In the genomic region with DNA sequence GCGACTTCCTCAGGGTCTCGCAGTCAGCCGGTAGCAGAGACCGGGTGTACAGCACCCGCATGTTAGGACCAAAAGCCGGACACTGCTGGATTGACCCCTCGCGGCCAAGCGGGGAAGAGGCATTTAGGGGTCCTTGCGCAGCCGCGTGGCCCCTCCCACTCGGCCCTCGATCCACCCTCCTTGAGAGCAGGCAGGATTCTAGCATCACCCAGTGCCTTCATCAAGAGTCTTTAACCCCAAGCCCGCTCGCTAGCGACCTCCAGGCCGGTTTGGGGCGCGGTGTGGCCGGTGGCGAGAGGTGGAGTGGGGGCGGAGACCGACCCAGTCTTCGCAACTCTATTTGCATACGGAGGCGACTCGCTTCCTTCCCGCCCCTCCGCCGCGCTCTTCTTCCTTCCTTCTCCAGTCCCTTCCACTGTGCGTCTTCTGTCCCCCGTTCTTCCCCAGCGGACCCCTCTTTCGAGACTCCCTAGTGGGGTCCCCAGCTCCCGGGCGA, we compare ENCODE assay signal across 8 cellular contexts. TPM values are rescaled to one million over a fixed set of nuclear protein-coding genes. Genes with fewer than 3 reads are reported as not detected.
DNase-seq lines count a peak whose midpoint lies in the region; ATAC-seq and TF ChIP-seq lines count a peak whose summit lies in the region.

A gene with protein sequence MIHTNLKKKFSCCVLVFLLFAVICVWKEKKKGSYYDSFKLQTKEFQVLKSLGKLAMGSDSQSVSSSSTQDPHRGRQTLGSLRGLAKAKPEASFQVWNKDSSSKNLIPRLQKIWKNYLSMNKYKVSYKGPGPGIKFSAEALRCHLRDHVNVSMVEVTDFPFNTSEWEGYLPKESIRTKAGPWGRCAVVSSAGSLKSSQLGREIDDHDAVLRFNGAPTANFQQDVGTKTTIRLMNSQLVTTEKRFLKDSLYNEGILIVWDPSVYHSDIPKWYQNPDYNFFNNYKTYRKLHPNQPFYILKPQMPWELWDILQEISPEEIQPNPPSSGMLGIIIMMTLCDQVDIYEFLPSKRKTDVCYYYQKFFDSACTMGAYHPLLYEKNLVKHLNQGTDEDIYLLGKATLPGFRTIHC (plus strand): TSS at position 384 of the 496 bp plus-strand sequence. CDS start 112,178 bp downstream, outside the sequence.

- peak within 1 kb of the TSS; percentile 91 for H3K27ac Mint-ChIP-seq in activated T-helper 17 cell treated with anti-CD3 and anti-CD28 coated beads, Interleukin-2, amount 50 U/mL, for 72 hours
- peak within 1 kb of the TSS; percentile 86 to 91 for H3K27ac Mint-ChIP-seq in natural killer cell treated with Interleukin-12 subunit alpha and Interleukin-12 subunit beta and Interleukin-15 and Interleukin-18, amount 100 ng/mL, for 72 hours
- peak within 1 kb of the TSS; percentile 94 for H3K27ac Mint-ChIP-seq in stimulated activated naive CD8-positive, alpha-beta T cell treated with anti-CD3 and anti-CD28 coated beads, Interleukin-15, Interleukin-2, amounts not matched to agents 100 ng/mL and 50 ng/mL, for 24 hours

- H3K27me3 ChIP-seq in Panc1 (ENCODE audit: control insufficient read depth, insufficient read depth, low read length): peaks cover 5% of the 10 kb centered on the region

- DNase-seq in 8988T: peak; percentile 70
- no peak for DNase-seq in Panc1 (ENCODE audit: low read depth, low spot score)
- peak; percentile 65 for DNase-seq in fibroblast of the aortic adventitia (ENCODE audit: low read depth)
- DNase-seq in natural killer cell treated with Interleukin-12 subunit alpha and Interleukin-12 subunit beta and Interleukin-15 and Interleukin-18, amount 100 ng/mL, for 72 hours (ENCODE audit: low spot score): peak; percentile 88

- peak; percentile 70 for TF ChIP-seq CTCF in Panc1 (IDR thresholded peaks at IDR 0.05)
- TF ChIP-seq CTCF in fibroblast of the aortic adventitia (IDR thresholded peaks at IDR 0.05; ENCODE audit: insufficient read depth, low read length): peak; percentile 60

- H3K27me3 Mint-ChIP-seq in activated T-helper 17 cell treated with anti-CD3 and anti-CD28 coated beads, Interleukin-2, amount 50 U/mL, for 72 hours: no peaks in the 10 kb centered on the region
- no peaks in the 10 kb centered on the region for H3K27me3 Mint-ChIP-seq in natural killer cell treated with Interleukin-12 subunit alpha and Interleukin-12 subunit beta and Interleukin-15 and Interleukin-18, amount 100 ng/mL, for 72 hours
- H3K27me3 Mint-ChIP-seq in stimulated activated naive CD8-positive, alpha-beta T cell treated with anti-CD3 and anti-CD28 coated beads, Interleukin-15, Interleukin-2, amounts not matched to agents 100 ng/mL and 50 ng/mL, for 24 hours: no peaks in the 10 kb centered on the region

- in situ Hi-C loops in Panc1 (cut with HindIII; ENCODE audit: low pct_unique_long_range_greater_than_20kb, low sequenced_read_pairs): no loop called here

- H3K4me1 Mint-ChIP-seq in activated T-helper 17 cell treated with anti-CD3 and anti-CD28 coated beads, Interleukin-2, amount 50 U/mL, for 72 hours: peaks cover 23% of the 10 kb centered on the region
- peaks cover 46 to 47% of the 10 kb centered on the region in 2 donors for H3K4me1 Mint-ChIP-seq in natural killer cell treated with Interleukin-12 subunit alpha and Interleukin-12 subunit beta and Interleukin-15 and Interleukin-18, amount 100 ng/mL, for 72 hours (ENCODE audit: low read depth in 2 of 2)
- peaks cover 28% of the 10 kb centered on the region for H3K4me1 Mint-ChIP-seq in stimulated activated naive CD8-positive, alpha-beta T cell treated with anti-CD3 and anti-CD28 coated beads, Interleukin-15, Interleukin-2, amounts not matched to agents 100 ng/mL and 50 ng/mL, for 24 hours (ENCODE audit: low read depth)

- CTCF ChIA-PET in Panc1 (lab: Charles Lee): no interaction called here

- peak; percentile 69 for ATAC-seq in GM18867 (IDR thresholded peaks at IDR 0.05; ENCODE audit: unreplicated experiment)
- ATAC-seq in HG03097 (IDR thresholded peaks at IDR 0.05; ENCODE audit: low FRiP score, unreplicated experiment): peak; percentile 46
- ATAC-seq in Panc1: peak; percentile 70
- peak; percentile 55 for ATAC-seq in activated T-helper 17 cell treated with anti-CD3 and anti-CD28 coated beads, Interleukin-2, amount 50 U/mL, for 72 hours (replicated peaks)
- peak; percentile 84 to 87 for ATAC-seq in natural killer cell treated with Interleukin-12 subunit alpha and Interleukin-12 subunit beta and Interleukin-15 and Interleukin-18, amount 100 ng/mL, for 72 hours

- no peaks in the 10 kb centered on the region for H3K9me3 ChIP-seq in Panc1 (ENCODE audit: control insufficient read depth, insufficient read depth, low read depth, low read length)

- no peak within 1 kb of the TSS for H3K27ac ChIP-seq in Panc1 (ENCODE audit: low read length)

- peaks cover 11% of the 10 kb centered on the region for H3K4me1 ChIP-seq in Panc1 (ENCODE audit: control insufficient read depth, insufficient read depth, low read length)

- intact Hi-C loops in Panc1 (cut with micrococcal nuclease; ENCODE audit: unreplicated experiment): no loop called here

- H3K4me3 ChIP-seq in Panc1 (ENCODE audit: low read depth in 2 of 2, low read length in 2 of 2) (peak within 1 kb of the TSS; percentile 55 to 61), fibroblast of the aortic adventitia (ENCODE audit: low read depth, low read length) (peak within 1 kb of the TSS; percentile 75)

- POLR2A ChIA-PET in Panc1 (lab: Charles Lee): no interaction called here

- H3K4me3 Mint-ChIP-seq in activated T-helper 17 cell treated with anti-CD3 and anti-CD28 coated beads, Interleukin-2, amount 50 U/mL, for 72 hours: peak within 1 kb of the TSS; percentile 96
- peak within 1 kb of the TSS; percentile 96 for H3K4me3 Mint-ChIP-seq in natural killer cell treated with Interleukin-12 subunit alpha and Interleukin-12 subunit beta and Interleukin-15 and Interleukin-18, amount 100 ng/mL, for 72 hours
- H3K4me3 Mint-ChIP-seq in stimulated activated naive CD8-positive, alpha-beta T cell treated with anti-CD3 and anti-CD28 coated beads, Interleukin-15, Interleukin-2, amounts not matched to agents 100 ng/mL and 50 ng/mL, for 24 hours: peak within 1 kb of the TSS; percentile 98

- no peaks in the 10 kb centered on the region for H3K36me3 ChIP-seq in Panc1 (ENCODE audit: control insufficient read depth, insufficient read depth, low read length)

- BruUV-seq in Panc1 (replicated peaks; lab: Mats Ljungman, UMichigan): no TSS peak

- H3K36me3 Mint-ChIP-seq in activated T-helper 17 cell treated with anti-CD3 and anti-CD28 coated beads, Interleukin-2, amount 50 U/mL, for 72 hours (ENCODE audit: low read depth): peaks cover 34% of the 10 kb centered on the region
- H3K36me3 Mint-ChIP-seq in natural killer cell treated with Interleukin-12 subunit alpha and Interleukin-12 subunit beta and Interleukin-15 and Interleukin-18, amount 100 ng/mL, for 72 hours: peaks cover 19% of the 10 kb centered on the region
- peaks cover 26% of the 10 kb centered on the region for H3K36me3 Mint-ChIP-seq in stimulated activated naive CD8-positive, alpha-beta T cell treated with anti-CD3 and anti-CD28 coated beads, Interleukin-15, Interleukin-2, amounts not matched to agents 100 ng/mL and 50 ng/mL, for 24 hours (ENCODE audit: low read depth)

- no peaks in the 10 kb centered on the region for H3K9me3 Mint-ChIP-seq in activated T-helper 17 cell treated with anti-CD3 and anti-CD28 coated beads, Interleukin-2, amount 50 U/mL, for 72 hours
- H3K9me3 Mint-ChIP-seq in natural killer cell treated with Interleukin-12 subunit alpha and Interleukin-12 subunit beta and Interleukin-15 and Interleukin-18, amount 100 ng/mL, for 72 hours: no peaks in the 10 kb centered on the region
- no peaks in the 10 kb centered on the region for H3K9me3 Mint-ChIP-seq in stimulated activated naive CD8-positive, alpha-beta T cell treated with anti-CD3 and anti-CD28 coated beads, Interleukin-15, Interleukin-2, amounts not matched to agents 100 ng/mL and 50 ng/mL, for 24 hours

RNA-seq across cellular contexts. Expression of the gene that starts here (rescaled TPM):
- total RNA-seq in Panc1 (2021; ENCODE audit: unreplicated experiment): 3.3 TPM
- 2.7 TPM for polyA plus RNA-seq in Panc1 (2012; ENCODE audit: insufficient read length)
- 10 to 100 TPM; 68.0 to 77.4 TPM for total RNA-seq in activated T-helper 17 cell treated with anti-CD3 and anti-CD28 coated beads, Interleukin-2, amount 50 U/mL, for 72 hours
- 3.3 and 10.5 TPM in 2 replicates for total RNA-seq in fibroblast of the aortic adventitia (ENCODE audit: low replicate concordance)
- total RNA-seq in natural killer cell treated with Interleukin-12 subunit alpha and Interleukin-12 subunit beta and Interleukin-15 and Interleukin-18, amount 100 ng/mL, for 72 hours: 100 to 1,000 TPM; 179 to 304 TPM
